Comparison of ENCODE assay signal across 12 cellular contexts in the genomic region with DNA sequence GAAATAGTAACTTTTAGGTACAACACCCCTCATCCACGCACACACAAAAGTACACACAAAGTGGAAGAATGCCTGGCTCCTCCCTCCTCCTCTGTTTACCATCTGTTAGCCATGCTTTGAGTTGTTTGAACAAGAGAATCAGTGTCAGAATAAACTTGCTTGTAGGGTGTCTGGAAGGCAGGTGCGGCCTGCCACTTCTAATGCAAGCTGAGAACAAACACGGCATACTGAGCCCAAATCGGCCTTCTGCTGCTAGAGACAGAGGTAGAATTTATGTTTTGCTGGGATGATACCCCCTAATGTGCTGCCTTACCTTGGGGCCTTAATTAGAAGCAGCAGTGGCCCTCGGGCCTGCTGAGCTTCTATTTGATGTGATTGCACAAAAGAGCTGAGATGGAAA. TPM values are rescaled to one million over a fixed set of nuclear protein-coding genes. Genes with fewer than 3 reads are reported as not detected.
DNase-seq lines count a peak whose midpoint lies in the region; ATAC-seq and TF ChIP-seq lines count a peak whose summit lies in the region.
"Had no signal": no experiment of that assay in that cellular context is flagged by ENCODE, and none has a peak within 500 bp of the region (broad histone marks: within the 10 kb centered on the region; RNA-seq: fewer than 3 reads in every experiment).

No MANE protein-coding gene starts in this region.

- no peak overlapping the region for H3K4me3 ChIP-seq in ovary
- H3K4me3 ChIP-seq: MG63 had no signal

- H3K4me1 Mint-ChIP-seq in activated T-cell treated with anti-CD3 and anti-CD28 coated beads, Interleukin-2, amount 50 U/mL, for 4 hours (ENCODE audit: low read depth): no peaks in the 10 kb centered on the region
- no peaks in the 10 kb centered on the region for H3K4me1 Mint-ChIP-seq in activated T-helper 1 cell treated with anti-CD3 and anti-CD28 coated beads, Interleukin-12 subunit alpha, Interleukin-12 subunit beta, Interleukin-2, Interleukin-4 antibody, amounts not matched to agents 30 ng/mL and 10 ng/mL and 1 ng/mL, durations not matched to agents 14 hours and 24 hours and 36 hours (ENCODE audit: low read depth)
- H3K4me1 Mint-ChIP-seq in glutamatergic neuron (ENCODE audit: low read depth, unreplicated experiment): peaks cover 35% of the 10 kb centered on the region

- WGBS in ovary, 3 donors: 67 to 73% (median 71%) methylated on average over 5 of the region's 5 CpGs

- H3K27me3 Mint-ChIP-seq in activated T-cell treated with anti-CD3 and anti-CD28 coated beads, Interleukin-2, amount 50 U/mL, for 4 hours (ENCODE audit: low read depth): peaks cover 7% of the 10 kb centered on the region
- H3K27me3 Mint-ChIP-seq in activated T-helper 1 cell treated with anti-CD3 and anti-CD28 coated beads, Interleukin-12 subunit alpha, Interleukin-12 subunit beta, Interleukin-2, Interleukin-4 antibody, amounts not matched to agents 30 ng/mL and 10 ng/mL and 1 ng/mL, durations not matched to agents 14 hours and 24 hours and 36 hours (ENCODE audit: insufficient read depth): peaks cover 8% of the 10 kb centered on the region
- H3K27me3 Mint-ChIP-seq in glutamatergic neuron (ENCODE audit: unreplicated experiment): no peaks in the 10 kb centered on the region

- peaks cover 4% of the 10 kb centered on the region for H3K4me1 ChIP-seq in ovary (ENCODE audit: insufficient read depth)

- ATAC-seq in activated T-cell treated with anti-CD3 and anti-CD28 coated beads, Interleukin-2, amount 50 U/mL, for 4 hours: no peak
- ATAC-seq: natural killer cell treated with Interleukin-12 subunit alpha and Interleukin-12 subunit beta and Interleukin-15 and Interleukin-18, amount 100 ng/mL, for 72 hours had no signal

- no peak overlapping the region for H3K27ac ChIP-seq in ovary

- H3K27ac Mint-ChIP-seq in activated T-helper 1 cell treated with anti-CD3 and anti-CD28 coated beads, Interleukin-12 subunit alpha, Interleukin-12 subunit beta, Interleukin-2, Interleukin-4 antibody, amounts not matched to agents 30 ng/mL and 10 ng/mL and 1 ng/mL, durations not matched to agents 14 hours and 24 hours and 36 hours: no peak overlapping the region
- H3K27ac Mint-ChIP-seq in glutamatergic neuron (ENCODE audit: unreplicated experiment): no peak overlapping the region
- H3K27ac Mint-ChIP-seq: natural killer cell treated with Interleukin-12 subunit alpha and Interleukin-12 subunit beta and Interleukin-15 and Interleukin-18, amount 100 ng/mL, for 72 hours had no signal

- H3K36me3 Mint-ChIP-seq in activated T-cell treated with anti-CD3 and anti-CD28 coated beads, Interleukin-2, amount 50 U/mL, for 4 hours (ENCODE audit: insufficient read depth): no peaks in the 10 kb centered on the region
- no peaks in the 10 kb centered on the region for H3K36me3 Mint-ChIP-seq in activated T-helper 1 cell treated with anti-CD3 and anti-CD28 coated beads, Interleukin-12 subunit alpha, Interleukin-12 subunit beta, Interleukin-2, Interleukin-4 antibody, amounts not matched to agents 30 ng/mL and 10 ng/mL and 1 ng/mL, durations not matched to agents 14 hours and 24 hours and 36 hours (ENCODE audit: low read depth)
- peaks cover 10% of the 10 kb centered on the region for H3K36me3 Mint-ChIP-seq in glutamatergic neuron (ENCODE audit: unreplicated experiment)
- H3K36me3 Mint-ChIP-seq: natural killer cell treated with Interleukin-12 subunit alpha and Interleukin-12 subunit beta and Interleukin-15 and Interleukin-18, amount 100 ng/mL, for 72 hours had no signal

- no peaks in the 10 kb centered on the region for H3K9me3 ChIP-seq in ovary

- no peaks in the 10 kb centered on the region for H3K27me3 ChIP-seq in ovary
- H3K27me3 ChIP-seq: MG63 had no signal

- H3K4me3 Mint-ChIP-seq in activated T-cell treated with anti-CD3 and anti-CD28 coated beads, Interleukin-2, amount 50 U/mL, for 4 hours: no peak overlapping the region
- no peak overlapping the region for H3K4me3 Mint-ChIP-seq in activated T-helper 1 cell treated with anti-CD3 and anti-CD28 coated beads, Interleukin-12 subunit alpha, Interleukin-12 subunit beta, Interleukin-2, Interleukin-4 antibody, amounts not matched to agents 30 ng/mL and 10 ng/mL and 1 ng/mL, durations not matched to agents 14 hours and 24 hours and 36 hours
- no peak overlapping the region for H3K4me3 Mint-ChIP-seq in glutamatergic neuron (ENCODE audit: unreplicated experiment)
- H3K4me3 Mint-ChIP-seq: natural killer cell treated with Interleukin-12 subunit alpha and Interleukin-12 subunit beta and Interleukin-15 and Interleukin-18, amount 100 ng/mL, for 72 hours had no signal

- DNase-seq in COLO668 (lab: John Stamatoyannopoulos, UW; ENCODE audit: unreplicated experiment): peak; percentile 72
- peak; percentile 76 for DNase-seq in NCI-H1105 treated with DMSO at 0.1 percent for 48 hours (lab: John Stamatoyannopoulos, UW)
- DNase-seq in NCI-H510A (lab: John Stamatoyannopoulos, UW): peak; percentile 50
- DNase-seq in iPS-NIHi11 (ENCODE audit: low spot score): peak; percentile 25
- no peak for DNase-seq in ovary
- DNase-seq in activated T-cell treated with anti-CD3 and anti-CD28 coated beads, Interleukin-2, amount 50 U/mL, for 4 hours: no peak
- DNase-seq in activated T-helper 1 cell treated with anti-CD3 and anti-CD28 coated beads, Interleukin-12 subunit alpha, Interleukin-12 subunit beta, Interleukin-2, Interleukin-4 antibody, amounts not matched to agents 30 ng/mL and 10 ng/mL and 1 ng/mL, durations not matched to agents 14 hours and 24 hours and 36 hours (ENCODE audit: low spot score): no peak
- DNase-seq in glutamatergic neuron: no peak
- DNase-seq: GF-D8, MG63, T-helper 9 cell had no signal

- TF ChIP-seq CTCF in ovary (IDR thresholded peaks at IDR 0.05) (no peak), glutamatergic neuron (IDR thresholded peaks at IDR 0.05; ENCODE audit: partially characterized antibody, unreplicated experiment) (no peak)

- peaks cover 2% of the 10 kb centered on the region for H3K9me3 Mint-ChIP-seq in activated T-cell treated with anti-CD3 and anti-CD28 coated beads, Interleukin-2, amount 50 U/mL, for 4 hours
- no peaks in the 10 kb centered on the region for H3K9me3 Mint-ChIP-seq in activated T-helper 1 cell treated with anti-CD3 and anti-CD28 coated beads, Interleukin-12 subunit alpha, Interleukin-12 subunit beta, Interleukin-2, Interleukin-4 antibody, amounts not matched to agents 30 ng/mL and 10 ng/mL and 1 ng/mL, durations not matched to agents 14 hours and 24 hours and 36 hours
- H3K9me3 Mint-ChIP-seq in glutamatergic neuron (ENCODE audit: unreplicated experiment): peaks cover 7% of the 10 kb centered on the region
- H3K9me3 Mint-ChIP-seq: natural killer cell treated with Interleukin-12 subunit alpha and Interleukin-12 subunit beta and Interleukin-15 and Interleukin-18, amount 100 ng/mL, for 72 hours had no signal

- TF ChIP-seq POLR2A in ovary (IDR thresholded peaks at IDR 0.05): no peak

- no peaks in the 10 kb centered on the region for H3K36me3 ChIP-seq in ovary
- H3K36me3 ChIP-seq: MG63 had no signal

- intact Hi-C loops in ovary (cut with DNase I): no loop called here
- intact Hi-C loops in activated T-helper 1 cell treated with anti-CD3 and anti-CD28 coated beads, Interleukin-12 subunit alpha, Interleukin-12 subunit beta, Interleukin-2, Interleukin-4 antibody, amounts not matched to agents 30 ng/mL and 10 ng/mL and 1 ng/mL, durations not matched to agents 14 hours and 24 hours and 36 hours (cut with micrococcal nuclease): no loop called here

- TF ChIP-seq EP300 in ovary (IDR thresholded peaks at IDR 0.05): no peak

RNA-seq across cellular contexts. Expression of a gene that starts 24.8 kb away (rescaled TPM):
- total RNA-seq in ovary: 1 to 10 TPM; 1.1 to 5.1 (median 2.9) TPM
- 1 to 10 TPM; 4.4 to 5.3 TPM for polyA plus RNA-seq in ovary
- not detected for total RNA-seq in activated T-cell treated with anti-CD3 and anti-CD28 coated beads, Interleukin-2, amount 50 U/mL, for 4 hours
- total RNA-seq in activated T-helper 1 cell treated with anti-CD3 and anti-CD28 coated beads, Interleukin-12 subunit alpha, Interleukin-12 subunit beta, Interleukin-2, Interleukin-4 antibody, amounts not matched to agents 30 ng/mL and 10 ng/mL and 1 ng/mL, durations not matched to agents 14 hours and 24 hours and 36 hours: not detected in 2 replicates
- not detected for total RNA-seq in glutamatergic neuron (ENCODE audit: unreplicated experiment)
- total RNA-seq: natural killer cell treated with Interleukin-12 subunit alpha and Interleukin-12 subunit beta and Interleukin-15 and Interleukin-18, amount 100 ng/mL, for 72 hours had no signal

RNA-seq across cellular contexts. Expression of a gene that starts 45.5 kb away (rescaled TPM):
- total RNA-seq in ovary (under 1 TPM in 1 of 7 donors, not detected in 6; 0.57 TPM), glutamatergic neuron (ENCODE audit: unreplicated experiment) (not detected)
- under 1 TPM; 0.07 to 0.18 TPM for polyA plus RNA-seq in ovary
- total RNA-seq in activated T-cell treated with anti-CD3 and anti-CD28 coated beads, Interleukin-2, amount 50 U/mL, for 4 hours: not detected
- total RNA-seq in activated T-helper 1 cell treated with anti-CD3 and anti-CD28 coated beads, Interleukin-12 subunit alpha, Interleukin-12 subunit beta, Interleukin-2, Interleukin-4 antibody, amounts not matched to agents 30 ng/mL and 10 ng/mL and 1 ng/mL, durations not matched to agents 14 hours and 24 hours and 36 hours: not detected in 2 replicates
- total RNA-seq: natural killer cell treated with Interleukin-12 subunit alpha and Interleukin-12 subunit beta and Interleukin-15 and Interleukin-18, amount 100 ng/mL, for 72 hours had no signal

Comparison
In these comparisons a context has a peak if more than half of its experiments do, and no peak if none do; other contexts are left out.
1. DNase-seq: peak in COLO668 (single experiment), NCI-H1105 treated with DMSO at 0.1 percent for 48 hours (single experiment), NCI-H510A (single experiment) and iPS-NIHi11 (single experiment); none in ovary (0 of 5), activated T-cell treated with anti-CD3 and anti-CD28 coated beads, Interleukin-2, amount 50 U/mL, for 4 hours (single experiment), activated T-helper 1 cell treated with anti-CD3 and anti-CD28 coated beads, Interleukin-12 subunit alpha, Interleukin-12 subunit beta, Interleukin-2, Interleukin-4 antibody, amounts not matched to agents 30 ng/mL and 10 ng/mL and 1 ng/mL, durations not matched to agents 14 hours and 24 hours and 36 hours (single experiment) and glutamatergic neuron (single experiment).